Comparison of ENCODE assay signal across 15 cellular contexts in genomic region chr13:105090244-105090643, GRCh38.
"Had no signal": no experiment of that assay in that cellular context is flagged by ENCODE, and none has a peak within 500 bp of the region (broad histone marks: within the 10 kb centered on the region; RNA-seq: fewer than 3 reads in every experiment).

No MANE protein-coding gene starts in this region.

- H3K4me1 Mint-ChIP-seq: activated naive CD4-positive, alpha-beta T cell treated with anti-CD3 and anti-CD28 coated beads, Interleukin-2, amount 50 U/mL, for 24 hours; memory B cell; naive B cell had no signal

- H3K9me3 Mint-ChIP-seq: activated naive CD4-positive, alpha-beta T cell treated with anti-CD3 and anti-CD28 coated beads, Interleukin-2, amount 50 U/mL, for 24 hours; activated T-cell treated with anti-CD3 and anti-CD28 coated beads, Interleukin-2, amount 50 U/mL, for 72 hours; endodermal cell had no signal

- DNase-seq: activated CD4-positive, alpha-beta T cell treated with anti-CD3 and anti-CD28 coated beads for 1 hour; activated CD8-positive, alpha-beta memory T cell treated with anti-CD3 and anti-CD28 coated beads for 24 hours; activated CD8-positive, alpha-beta memory T cell treated with anti-CD3 and anti-CD28 coated beads, Interleukin-2, amount 50 U/mL, for 48 hours; activated effector memory CD4-positive, alpha-beta T cell treated with anti-CD3 and anti-CD28 coated beads, Interleukin-2, amount 50 U/mL, for 16 hours; activated T-cell treated with anti-CD3 and anti-CD28 coated beads, Interleukin-2, amount 50 U/mL, for 72 hours; endodermal cell; kidney; naive B cell; stimulated activated naive CD8-positive, alpha-beta T cell treated with anti-CD3 and anti-CD28 coated beads, Interleukin-15, Interleukin-2, amounts not matched to agents 100 U/mL and 50 U/mL, for 24 hours; substantia nigra; T1000; tibial artery had no signal

- H3K27me3 Mint-ChIP-seq: naive B cell had no signal

- H3K4me3 Mint-ChIP-seq: activated naive CD4-positive, alpha-beta T cell treated with anti-CD3 and anti-CD28 coated beads, Interleukin-2, amount 50 U/mL, for 24 hours; activated T-cell treated with anti-CD3 and anti-CD28 coated beads, Interleukin-2, amount 50 U/mL, for 72 hours; endodermal cell; memory B cell; naive B cell; neural crest cell had no signal

- H3K27ac Mint-ChIP-seq: activated naive CD4-positive, alpha-beta T cell treated with anti-CD3 and anti-CD28 coated beads, Interleukin-2, amount 50 U/mL, for 24 hours; activated T-cell treated with anti-CD3 and anti-CD28 coated beads, Interleukin-2, amount 50 U/mL, for 72 hours; endodermal cell; memory B cell; naive B cell had no signal

- ATAC-seq: activated T-cell treated with anti-CD3 and anti-CD28 coated beads, Interleukin-2, amount 50 U/mL, for 72 hours; stimulated activated naive CD8-positive, alpha-beta T cell treated with anti-CD3 and anti-CD28 coated beads, Interleukin-15, Interleukin-2, amounts not matched to agents 100 U/mL and 50 U/mL, for 24 hours had no signal

- H3K36me3 Mint-ChIP-seq: activated naive CD4-positive, alpha-beta T cell treated with anti-CD3 and anti-CD28 coated beads, Interleukin-2, amount 50 U/mL, for 24 hours; memory B cell; naive B cell had no signal
